ENCODE assay signal across 1 cellular context in the genomic region with DNA sequence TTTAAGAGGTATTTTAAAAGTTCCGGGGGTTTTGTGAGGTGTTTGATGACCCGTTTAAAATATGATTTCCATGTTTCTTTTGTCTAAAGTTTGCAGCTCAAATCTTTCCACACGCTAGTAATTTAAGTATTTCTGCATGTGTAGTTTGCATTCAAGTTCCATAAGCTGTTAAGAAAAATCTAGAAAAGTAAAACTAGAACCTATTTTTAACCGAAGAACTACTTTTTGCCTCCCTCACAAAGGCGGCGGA.
TF ChIP-seq lines count a peak whose summit lies in the region.

No MANE protein-coding gene starts in this region.

TF ChIP-seq in WTC11, 78 proteins besides CTCF, POLR2A, EP300 and RAD21 (continued from another document):
- TF ChIP-seq TEAD4 (CRISPR knock-in tag; IDR thresholded peaks at IDR 0.05) (no peak), GABPB1 (CRISPR knock-in tag; IDR thresholded peaks at IDR 0.05) (no peak), GRHL2 (CRISPR knock-in tag; IDR thresholded peaks at IDR 0.05; ENCODE audit: insufficient replicate concordance, severe bottlenecking) (no peak)
TF ChIP-seq in WTC11: peak in this region for 0.
